8 cellular contexts compared by ENCODE assay signal in genomic region chr3:64023861-64024223, GRCh38. TPM values are rescaled to one million over a fixed set of nuclear protein-coding genes. Genes with fewer than 3 reads are reported as not detected.
DNase-seq lines count a peak whose midpoint lies in the region; ATAC-seq and TF ChIP-seq lines count a peak whose summit lies in the region.

No MANE protein-coding gene starts in this region.

- peak overlapping the region; percentile 90 for H3K4me3 Mint-ChIP-seq in progenitor cell of endocrine pancreas (ENCODE audit: low read depth)

- H3K9me3 Mint-ChIP-seq in progenitor cell of endocrine pancreas (ENCODE audit: low read depth) = no peaks in the 10 kb centered on the region

- TF ChIP-seq CTCF in coronary artery (IDR thresholded peaks at IDR 0.05) (no peak), progenitor cell of endocrine pancreas (IDR thresholded peaks at IDR 0.05; ENCODE audit: unreplicated experiment) (no peak)

- peak overlapping the region; percentile 80 to 85 for H3K27ac ChIP-seq in coronary artery

- H3K27ac Mint-ChIP-seq in progenitor cell of endocrine pancreas = peak overlapping the region; percentile 62

- H3K36me3 Mint-ChIP-seq in progenitor cell of endocrine pancreas (ENCODE audit: insufficient read depth) = peaks cover 9% of the 10 kb centered on the region

- H3K4me3 ChIP-seq in coronary artery = peak overlapping the region; percentile 79

- H3K27me3 Mint-ChIP-seq in progenitor cell of endocrine pancreas = peaks cover 5% of the 10 kb centered on the region

- DNase-seq in MV-4-11 (lab: John Stamatoyannopoulos, UW) (peak; percentile 48), coronary artery (ENCODE audit: low spot score) (no peak), progenitor cell of endocrine pancreas (ENCODE audit: low spot score, unreplicated experiment) (no peak), NCI-H82 (lab: John Stamatoyannopoulos, UW) (no peak), occipital lobe (lab: John Stamatoyannopoulos, UW) (no peak), Kasumi-1 (lab: John Stamatoyannopoulos, UW) (no peak)

- peaks cover 17% of the 10 kb centered on the region for H3K4me1 Mint-ChIP-seq in progenitor cell of endocrine pancreas (ENCODE audit: low read depth)

- ATAC-seq in GM19397 (IDR thresholded peaks at IDR 0.05; ENCODE audit: unreplicated experiment) (peak; percentile 3), GM21717 (IDR thresholded peaks at IDR 0.05; ENCODE audit: unreplicated experiment) (no peak)

RNA-seq across cellular contexts. Expression of gene PSMD6, which starts 0.5 kb away (rescaled TPM):
- total RNA-seq in progenitor cell of endocrine pancreas (76.9 and 77.6 TPM in 2 replicates), occipital lobe (80.0 TPM)
